ENCODE assay signal across 23 cellular contexts in genomic region chr1:50812346-50812745, GRCh38.
DNase-seq lines count a peak whose midpoint lies in the region; ATAC-seq, FAIRE-seq and TF ChIP-seq lines count a peak whose summit lies in the region.
"Had no signal": no experiment of that assay in that cellular context is flagged by ENCODE, and none has a peak within 500 bp of the region (broad histone marks: within the 10 kb centered on the region; RNA-seq: fewer than 3 reads in every experiment).

No MANE protein-coding gene starts in this region.

- no peak for TF ChIP-seq CTCF in GM12878 (IDR thresholded peaks at IDR 0.05 in 2 of 3, conservative IDR thresholded peaks at IDR 0.05 in 1 of 3; ENCODE audit: control insufficient read depth in 2 of 3, extremely low read depth in 1 of 3, insufficient read depth in 1 of 3, low read depth in 3 of 3, low read length in 3 of 3)

- peaks cover 39 to 49% (median 44%) of the 10 kb centered on the region in 3 donors for H3K4me1 Mint-ChIP-seq in CD8-positive, alpha-beta memory T cell

- H3K79me2 ChIP-seq in GM12878 (ENCODE audit: control insufficient read depth, insufficient read depth, low read length), result peaks cover 12% of the 10 kb centered on the region

- H3K9ac ChIP-seq in GM12878 (ENCODE audit: control insufficient read depth, insufficient read depth, low read length), result no peak overlapping the region

- H3K4me1 ChIP-seq in GM12878 (ENCODE audit: control insufficient read depth, insufficient read depth, low read length), result no peaks in the 10 kb centered on the region
- no peaks in the 10 kb centered on the region for H3K4me1 ChIP-seq in CD8-positive, alpha-beta memory T cell (ENCODE audit: insufficient read depth, low read length)

- peaks cover 12 to 24% (median 21%) of the 10 kb centered on the region in 5 donors for H3K9me3 Mint-ChIP-seq in CD8-positive, alpha-beta memory T cell

- no peak for TF ChIP-seq EP300 in GM12878 (IDR thresholded peaks at IDR 0.05; ENCODE audit: borderline replicate concordance in 1 of 2, control insufficient read depth in 1 of 2, low read depth in 2 of 2, low read length in 2 of 2)

- intact Hi-C loops in GM12878 (cut with micrococcal nuclease; ENCODE audit: unreplicated experiment), result no loop called here

- no peak overlapping the region for H2AFZ ChIP-seq in GM12878 (ENCODE audit: control insufficient read depth, low read depth, low read length)
- H2AFZ ChIP-seq: GM23338 had no signal

- 49% methylated on average over 4 of the region's 4 CpGs for WGBS in GM12878 (ENCODE audit: insufficient coverage, insufficient replicate concordance, low lambda C conversion rate, missing lambda C conversion rate)

- H3K27ac ChIP-seq in GM12878 (ENCODE audit: control insufficient read depth, insufficient read depth), result no peak overlapping the region
- no peak overlapping the region for H3K27ac ChIP-seq in CD8-positive, alpha-beta memory T cell (ENCODE audit: low read depth, low read length)
- H3K27ac ChIP-seq: C4-2B had no signal

- in situ Hi-C loops in GM12878 (cut with MboI), result no loop called here

- no peak for DNase-seq in GM18507 (ENCODE audit: extremely low spot score, insufficient read length, low read depth)
- no peak for DNase-seq in GM12878 (ENCODE audit: low read depth, low spot score)
- DNase-seq in NOMO-1 treated with dmso at 0.1 percent for 144 hours (lab: John Stamatoyannopoulos, UW; ENCODE audit: unreplicated experiment), result no peak
- DNase-seq in activated effector memory CD4-positive, alpha-beta T cell treated with Interleukin-2 at 50 U/mL for 16 hours, result no peak
- DNase-seq in CD8-positive, alpha-beta memory T cell, result no peak
- DNase-seq: DMS53, GDM1, HCEC 1CT, NCI-H1694 treated with DMSO at 0.1 percent for 48 hours, NCI-H2081 treated with DMSO at 0.1 percent for 48 hours, NCI-H2171 treated with DMSO at 0.1 percent for 48 hours, NCI-H524 treated with DMSO at 0.1 percent for 48 hours, NCI-H82, T1000 had no signal

- POLR2A ChIA-PET in GM12878 (lab: Charles Lee), result no interaction called here
- POLR2A ChIA-PET in CD8-positive, alpha-beta memory T cell (lab: Charles Lee), result no interaction called here

- H3K27me3 ChIP-seq in GM12878 (replicated peaks in 1 of 2; ENCODE audit: control insufficient read depth in 2 of 2, insufficient read depth in 2 of 2, low read length in 1 of 2), result no peaks in the 10 kb centered on the region
- no peaks in the 10 kb centered on the region for H3K27me3 ChIP-seq in CD8-positive, alpha-beta memory T cell (ENCODE audit: insufficient read depth, low read length, poor library complexity, severe bottlenecking)

- ATAC-seq in GM21390 (IDR thresholded peaks at IDR 0.05; ENCODE audit: unreplicated experiment) (peak; percentile 86), HG03354 (IDR thresholded peaks at IDR 0.05; ENCODE audit: poor library complexity, severe bottlenecking, unreplicated experiment) (peak; percentile 67), GM12878 (peak; percentile 75)
- ATAC-seq: GM23338, Right ventricle myocardium inferior had no signal

- peaks cover 13% of the 10 kb centered on the region for H3K9me3 ChIP-seq in GM12878 (replicated peaks; ENCODE audit: control insufficient read depth, insufficient read depth, low read length)
- peaks cover 3% of the 10 kb centered on the region for H3K9me3 ChIP-seq in CD8-positive, alpha-beta memory T cell (ENCODE audit: low read length)

- FAIRE-seq in GM18507 (lab: Jason Lieb, UNC) (peak; percentile 51), GM12878 (lab: Jason Lieb, UNC) (no peak)
- FAIRE-seq: A204.1, D721Med had no signal

- H3K4me3 Mint-ChIP-seq in CD8-positive, alpha-beta memory T cell, result no peak overlapping the region
- H3K4me3 Mint-ChIP-seq: GM23338; IgD-negative memory B cell; T-helper 1 cell treated with Interleukin-12 subunit alpha and Interleukin-12 subunit beta and Interleukin-4 antibody, amounts not matched to agents 30 μg/mL and 1 μg/mL, for 36 hours had no signal

- H4K20me1 ChIP-seq in GM12878 (ENCODE audit: control insufficient read depth, insufficient read depth), result no peaks in the 10 kb centered on the region

- TF ChIP-seq POLR2A in GM12878 (IDR thresholded peaks at IDR 0.05; ENCODE audit: low read depth, low read length), result no peak

- no peaks in the 10 kb centered on the region for H3K27me3 Mint-ChIP-seq in CD8-positive, alpha-beta memory T cell
- H3K27me3 Mint-ChIP-seq: IgD-negative memory B cell had no signal

- no peak overlapping the region for H3K4me2 ChIP-seq in GM12878 (ENCODE audit: control insufficient read depth, insufficient read depth)
- H3K4me2 ChIP-seq: GM23338 had no signal

- no peak overlapping the region for H3K4me3 ChIP-seq in GM12878
- no peak overlapping the region for H3K4me3 ChIP-seq in CD8-positive, alpha-beta memory T cell (ENCODE audit: low read length)
- H3K4me3 ChIP-seq: GM23338 had no signal

- TF ChIP-seq RAD21 in GM12878 (IDR thresholded peaks at IDR 0.05; ENCODE audit: insufficient read depth, low read depth, low read length), result no peak

- CTCF ChIA-PET in GM12878 (lab: Yijun Ruan, JAX), result no interaction called here
- CTCF ChIA-PET in CD8-positive, alpha-beta memory T cell (lab: Charles Lee), result no interaction called here

- peaks cover 10 to 41% (median 11%) of the 10 kb centered on the region in 3 donors for H3K36me3 Mint-ChIP-seq in CD8-positive, alpha-beta memory T cell

- no TSS peak for BruUV-seq in GM12878 (replicated peaks; lab: Mats Ljungman, UMichigan)

- SMC1A ChIA-PET in GM12878 (lab: Charles Lee; ENCODE audit: uncharacterized antibody, unreplicated experiment), result no interaction called here

- RAD21 ChIA-PET in GM12878 (lab: Charles Lee; ENCODE audit: unreplicated experiment), result no interaction called here

- H3K36me3 ChIP-seq in GM12878 (ENCODE audit: control insufficient read depth in 2 of 2, insufficient read depth in 2 of 2, low read length in 1 of 2), result no peaks in the 10 kb centered on the region; a peak in 1 of 4 replicates
- no peaks in the 10 kb centered on the region for H3K36me3 ChIP-seq in CD8-positive, alpha-beta memory T cell (ENCODE audit: insufficient read depth, low read length)

- H3K27ac Mint-ChIP-seq in CD8-positive, alpha-beta memory T cell, result no peak overlapping the region
- H3K27ac Mint-ChIP-seq: GM23338; T-helper 1 cell treated with Interleukin-12 subunit alpha and Interleukin-12 subunit beta and Interleukin-4 antibody, amounts not matched to agents 30 μg/mL and 1 μg/mL, for 36 hours had no signal

TF ChIP-seq in GM12878, 131 proteins besides CTCF, POLR2A, EP300 and RAD21:
- TF ChIP-seq KDM1A (IDR thresholded peaks at IDR 0.05; ENCODE audit: borderline replicate concordance) (no peak), RUNX3 (IDR thresholded peaks at IDR 0.05; ENCODE audit: low read length) (peak; percentile 60; the same call in 1 of the 2 replicates), MTA3 (IDR thresholded peaks at IDR 0.05; ENCODE audit: borderline replicate concordance, low read length) (no peak), SREBF2 (IDR thresholded peaks at IDR 0.05; ENCODE audit: low read length) (no peak)
